Comparison of ENCODE assay signal across 1 cellular context in genomic region chr6:110815260-110816109, GRCh38.
TF ChIP-seq lines count a peak whose summit lies in the region.

TSS of gene CDK19 (minus strand) at chr6:110815469. CDS start at chr6:110815136, 333 bp downstream.

TF ChIP-seq in K562, 482 proteins besides CTCF, POLR2A, EP300 and RAD21 (continued from another document and continues in another):
- TF ChIP-seq FOXA3 (CRISPR knock-in tag; conservative IDR thresholded peaks at IDR 0.05 in 1 of 2, IDR thresholded peaks at IDR 0.05 in 1 of 2) (no peak; a peak in 1 of 4 replicates), KDM4B (IDR thresholded peaks at IDR 0.05; ENCODE audit: borderline replicate concordance in 2 of 2, low read depth in 1 of 2) (no peak), IFI16 (CRISPR knock-in tag; IDR thresholded peaks at IDR 0.05) (no peak), BHLHE40 (IDR thresholded peaks at IDR 0.05; ENCODE audit: low read length) (no peak; the same call in 1 of the 2 replicates), CHAMP1 (IDR thresholded peaks at IDR 0.05) (0 out of 2 replicates have a peak, but pooled peaks have one; percentile 53), NFRKB (IDR thresholded peaks at IDR 0.05; ENCODE audit: low read depth) (peak; percentile 69; the same call in 1 of the 2 replicates), ZFP1 (CRISPR knock-in tag; IDR thresholded peaks at IDR 0.05) (no peak), ZNF589 (CRISPR knock-in tag; IDR thresholded peaks at IDR 0.05; ENCODE audit: low read depth) (peak; percentile 27), ZNF347 (CRISPR knock-in tag; IDR thresholded peaks at IDR 0.05; ENCODE audit: low read depth) (no peak), MAFF (IDR thresholded peaks at IDR 0.05; ENCODE audit: low read length) (peak; percentile 86), TCF7 (IDR thresholded peaks at IDR 0.05; ENCODE audit: borderline replicate concordance) (peak; percentile 47; the same call in 1 of the 2 replicates), ZNF584 (CRISPR knock-in tag; IDR thresholded peaks at IDR 0.05; ENCODE audit: low read depth) (no peak), JUN (IDR thresholded peaks at IDR 0.05; ENCODE audit: borderline replicate concordance, low read depth, low read length) (peak; percentile 41; the same call in 1 of the 2 replicates), JUN (CRISPR knock-in tag; IDR thresholded peaks at IDR 0.05; ENCODE audit: borderline replicate concordance) (no peak), BRD9 (IDR thresholded peaks at IDR 0.05; ENCODE audit: low read depth, partially characterized antibody) (peak; percentile 61), MBD1 (CRISPR knock-in tag; IDR thresholded peaks at IDR 0.05) (no peak), GTF2E2 (tag; IDR thresholded peaks at IDR 0.05) (peak; percentile 92), ARID2 (IDR thresholded peaks at IDR 0.05) (no peak), TAF7 (tag; IDR thresholded peaks at IDR 0.05) (peak; percentile 82), HOMEZ (CRISPR knock-in tag; IDR thresholded peaks at IDR 0.05) (no peak), NBN (IDR thresholded peaks at IDR 0.05; ENCODE audit: low read depth) (peak; percentile 95), NFATC3 (IDR thresholded peaks at IDR 0.05) (0 out of 2 replicates have a peak, but pooled peaks have one; percentile 15), NONO (IDR thresholded peaks at IDR 0.05; ENCODE audit: low read depth in 2 of 2, low read length in 1 of 2) (peak; percentile 17 to 70; a peak in 1 of 4 replicates), GABPB2 (CRISPR knock-in tag; conservative IDR thresholded peaks at IDR 0.05) (no peak; the same call in 1 of the 2 replicates), CBFA2T2 (conservative IDR thresholded peaks at IDR 0.05) (no peak), CCAR2 (IDR thresholded peaks at IDR 0.05; ENCODE audit: low read depth, low read length) (no peak), NCOA1 (IDR thresholded peaks at IDR 0.05; ENCODE audit: low read depth) (peak; percentile 67; the same call in 1 of the 2 replicates), TCFL5 (CRISPR knock-in tag; conservative IDR thresholded peaks at IDR 0.05) (no peak), CHD2 (IDR thresholded peaks at IDR 0.05; ENCODE audit: low read depth, low read length) (peak; percentile 11; the same call in 1 of the 2 replicates), ZFP36 (IDR thresholded peaks at IDR 0.05; ENCODE audit: low read depth, low read length, partially characterized antibody) (peak; percentile 77), ZNF263 (CRISPR knock-in tag; IDR thresholded peaks at IDR 0.05; ENCODE audit: borderline replicate concordance) (peak; percentile 93), U2AF2 (optimal IDR thresholded peaks at IDR 0.05; ENCODE audit: low read depth, low read length) (no peak), ETS2 (tag; IDR thresholded peaks at IDR 0.05; ENCODE audit: borderline replicate concordance, poor library complexity, severe bottlenecking) (no peak), OTX1 (CRISPR knock-in tag; IDR thresholded peaks at IDR 0.05) (no peak), FUS (optimal IDR thresholded peaks at IDR 0.05; ENCODE audit: low read depth, low read length) (no peak), SMARCB1 (IDR thresholded peaks at IDR 0.05; ENCODE audit: insufficient read length, low read depth) (no peak), ZNF146 (CRISPR knock-in tag; IDR thresholded peaks at IDR 0.05; ENCODE audit: unreplicated experiment) (no peak), ZNF217 (CRISPR knock-in tag; IDR thresholded peaks at IDR 0.05) (no peak), NEUROD1 (IDR thresholded peaks at IDR 0.05; ENCODE audit: borderline replicate concordance, low read depth, low read length, partially characterized antibody) (peak; percentile 42), ZC3H4 (CRISPR knock-in tag; IDR thresholded peaks at IDR 0.05; ENCODE audit: borderline replicate concordance) (peak; percentile 85; the same call in 1 of the 2 replicates), POLR2AphosphoS5 (IDR thresholded peaks at IDR 0.05; ENCODE audit: control insufficient read depth, insufficient read depth, low read depth, low read length) (no peak; the same call in 1 of the 2 replicates), ZNF274 (IDR thresholded peaks at IDR 0.05; ENCODE audit: borderline replicate concordance, low read depth, low read length) (no peak), VEZF1 (CRISPR knock-in tag; IDR thresholded peaks at IDR 0.05) (peak; percentile 96), DMBX1 (CRISPR knock-in tag; IDR thresholded peaks at IDR 0.05; ENCODE audit: borderline replicate concordance) (no peak), HDAC6 (IDR thresholded peaks at IDR 0.05; ENCODE audit: low read depth, low read length) (no peak), TCF7L2 (IDR thresholded peaks at IDR 0.05; ENCODE audit: low read depth, low read length) (no peak), MBD2 (IDR thresholded peaks at IDR 0.05; ENCODE audit: borderline replicate concordance, low read depth) (peak; percentile 86; the same call in 1 of the 2 replicates)
- TF ChIP-seq, protein P1, sequence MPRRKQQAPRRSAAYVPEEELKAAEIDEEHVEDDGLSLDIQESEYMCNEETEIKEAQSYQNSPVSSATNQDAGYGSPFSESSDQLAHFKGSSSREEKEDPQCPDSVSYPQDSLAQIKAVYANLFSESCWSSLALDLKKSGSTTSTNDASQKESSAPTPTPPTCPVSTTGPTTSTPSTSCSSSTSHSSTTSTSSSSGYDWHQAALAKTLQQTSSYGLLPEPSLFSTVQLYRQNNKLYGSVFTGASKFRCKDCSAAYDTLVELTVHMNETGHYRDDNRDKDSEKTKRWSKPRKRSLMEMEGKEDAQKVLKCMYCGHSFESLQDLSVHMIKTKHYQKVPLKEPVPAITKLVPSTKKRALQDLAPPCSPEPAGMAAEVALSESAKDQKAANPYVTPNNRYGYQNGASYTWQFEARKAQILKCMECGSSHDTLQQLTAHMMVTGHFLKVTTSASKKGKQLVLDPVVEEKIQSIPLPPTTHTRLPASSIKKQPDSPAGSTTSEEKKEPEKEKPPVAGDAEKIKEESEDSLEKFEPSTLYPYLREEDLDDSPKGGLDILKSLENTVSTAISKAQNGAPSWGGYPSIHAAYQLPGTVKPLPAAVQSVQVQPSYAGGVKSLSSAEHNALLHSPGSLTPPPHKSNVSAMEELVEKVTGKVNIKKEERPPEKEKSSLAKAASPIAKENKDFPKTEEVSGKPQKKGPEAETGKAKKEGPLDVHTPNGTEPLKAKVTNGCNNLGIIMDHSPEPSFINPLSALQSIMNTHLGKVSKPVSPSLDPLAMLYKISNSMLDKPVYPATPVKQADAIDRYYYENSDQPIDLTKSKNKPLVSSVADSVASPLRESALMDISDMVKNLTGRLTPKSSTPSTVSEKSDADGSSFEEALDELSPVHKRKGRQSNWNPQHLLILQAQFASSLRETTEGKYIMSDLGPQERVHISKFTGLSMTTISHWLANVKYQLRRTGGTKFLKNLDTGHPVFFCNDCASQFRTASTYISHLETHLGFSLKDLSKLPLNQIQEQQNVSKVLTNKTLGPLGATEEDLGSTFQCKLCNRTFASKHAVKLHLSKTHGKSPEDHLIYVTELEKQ (CRISPR knock-in tag; IDR thresholded peaks at IDR 0.05), result no peak
- TF ChIP-seq, protein P2, sequence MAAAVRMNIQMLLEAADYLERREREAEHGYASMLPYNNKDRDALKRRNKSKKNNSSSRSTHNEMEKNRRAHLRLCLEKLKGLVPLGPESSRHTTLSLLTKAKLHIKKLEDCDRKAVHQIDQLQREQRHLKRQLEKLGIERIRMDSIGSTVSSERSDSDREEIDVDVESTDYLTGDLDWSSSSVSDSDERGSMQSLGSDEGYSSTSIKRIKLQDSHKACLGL (CRISPR knock-in tag; IDR thresholded peaks at IDR 0.05; ENCODE audit: borderline replicate concordance, poor library complexity, severe bottlenecking), result peak; percentile 23
- TF ChIP-seq, protein P3, sequence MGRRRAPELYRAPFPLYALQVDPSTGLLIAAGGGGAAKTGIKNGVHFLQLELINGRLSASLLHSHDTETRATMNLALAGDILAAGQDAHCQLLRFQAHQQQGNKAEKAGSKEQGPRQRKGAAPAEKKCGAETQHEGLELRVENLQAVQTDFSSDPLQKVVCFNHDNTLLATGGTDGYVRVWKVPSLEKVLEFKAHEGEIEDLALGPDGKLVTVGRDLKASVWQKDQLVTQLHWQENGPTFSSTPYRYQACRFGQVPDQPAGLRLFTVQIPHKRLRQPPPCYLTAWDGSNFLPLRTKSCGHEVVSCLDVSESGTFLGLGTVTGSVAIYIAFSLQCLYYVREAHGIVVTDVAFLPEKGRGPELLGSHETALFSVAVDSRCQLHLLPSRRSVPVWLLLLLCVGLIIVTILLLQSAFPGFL (CRISPR knock-in tag; IDR thresholded peaks at IDR 0.05), result no peak
- TF ChIP-seq, protein P4, sequence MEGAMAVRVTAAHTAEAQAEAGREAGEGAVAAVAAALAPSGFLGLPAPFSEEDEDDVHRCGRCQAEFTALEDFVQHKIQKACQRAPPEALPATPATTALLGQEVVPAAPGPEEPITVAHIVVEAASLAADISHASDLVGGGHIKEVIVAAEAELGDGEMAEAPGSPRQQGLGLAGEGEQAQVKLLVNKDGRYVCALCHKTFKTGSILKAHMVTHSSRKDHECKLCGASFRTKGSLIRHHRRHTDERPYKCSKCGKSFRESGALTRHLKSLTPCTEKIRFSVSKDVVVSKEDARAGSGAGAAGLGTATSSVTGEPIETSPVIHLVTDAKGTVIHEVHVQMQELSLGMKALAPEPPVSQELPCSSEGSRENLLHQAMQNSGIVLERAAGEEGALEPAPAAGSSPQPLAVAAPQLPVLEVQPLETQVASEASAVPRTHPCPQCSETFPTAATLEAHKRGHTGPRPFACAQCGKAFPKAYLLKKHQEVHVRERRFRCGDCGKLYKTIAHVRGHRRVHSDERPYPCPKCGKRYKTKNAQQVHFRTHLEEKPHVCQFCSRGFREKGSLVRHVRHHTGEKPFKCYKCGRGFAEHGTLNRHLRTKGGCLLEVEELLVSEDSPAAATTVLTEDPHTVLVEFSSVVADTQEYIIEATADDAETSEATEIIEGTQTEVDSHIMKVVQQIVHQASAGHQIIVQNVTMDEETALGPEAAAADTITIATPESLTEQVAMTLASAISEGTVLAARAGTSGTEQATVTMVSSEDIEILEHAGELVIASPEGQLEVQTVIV (CRISPR knock-in tag; IDR thresholded peaks at IDR 0.05; ENCODE audit: borderline replicate concordance), result no peak
